Comparison of ENCODE assay signal across 1 cellular context in the genomic region with DNA sequence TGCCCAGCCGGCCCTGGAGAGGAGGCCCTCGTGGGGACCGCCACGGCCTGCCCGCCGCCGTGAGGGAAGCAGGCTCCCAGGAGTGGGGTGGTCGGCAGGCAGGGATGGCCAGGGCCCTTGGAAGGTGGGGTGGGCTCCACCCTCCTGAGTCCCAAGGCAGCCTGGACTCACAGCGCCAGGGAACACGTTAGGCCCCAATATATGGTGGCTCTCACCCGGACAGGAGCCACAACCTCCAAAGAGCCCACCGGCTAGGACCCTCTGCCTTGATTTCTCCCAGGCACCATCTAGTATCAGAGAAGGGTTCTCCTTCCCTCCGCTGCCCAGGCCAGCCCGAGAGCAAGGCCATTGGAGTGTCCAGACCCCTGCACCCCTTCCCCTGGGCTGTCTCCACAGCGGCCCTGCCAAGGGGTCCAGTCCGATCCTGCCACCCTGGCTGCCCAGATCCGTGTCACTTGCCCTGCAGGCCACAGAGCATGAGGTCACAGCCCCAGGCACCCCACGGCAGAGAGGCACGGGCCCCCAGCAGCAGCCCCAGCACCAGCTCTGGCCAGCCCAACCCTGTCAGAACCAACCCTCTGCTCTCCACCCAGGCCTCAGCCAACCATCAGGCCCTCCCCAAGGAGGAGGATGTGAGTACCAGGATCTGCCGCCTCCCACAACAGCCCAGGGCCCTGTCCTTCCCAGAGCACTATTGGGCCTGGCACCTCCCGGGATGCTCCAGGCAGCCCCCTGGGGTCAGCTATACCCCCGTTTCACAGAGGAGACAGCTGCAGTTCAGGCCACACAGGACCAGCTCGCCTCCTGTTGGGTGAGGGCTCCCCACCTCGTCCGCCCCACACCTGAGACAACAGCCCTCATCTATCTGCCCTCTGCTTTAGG.
A peak's percentile ranks its signal among the peaks of the same experiment; 100 is the strongest.
TF ChIP-seq lines count a peak whose summit lies in the region.

No MANE protein-coding gene starts in this region.

TF ChIP-seq in HepG2, 621 proteins besides CTCF, POLR2A, EP300 and RAD21 (continued from another document and continues in another):
- TF ChIP-seq GABPA (IDR thresholded peaks at IDR 0.05; ENCODE audit: low read depth, low read length) (no peak), GABPA (CRISPR knock-in tag; IDR thresholded peaks at IDR 0.05; ENCODE audit: low read depth) (no peak), HNRNPUL1 (IDR thresholded peaks at IDR 0.05; ENCODE audit: low read depth, low read length) (no peak), TCF12 (IDR thresholded peaks at IDR 0.05) (no peak), TCF12 (CRISPR knock-in tag; IDR thresholded peaks at IDR 0.05) (no peak), ZNF253 (CRISPR knock-in tag; IDR thresholded peaks at IDR 0.05; ENCODE audit: borderline replicate concordance) (no peak), U2AF1 (optimal IDR thresholded peaks at IDR 0.05; ENCODE audit: low read depth, low read length) (no peak), YEATS4 (CRISPR knock-in tag; IDR thresholded peaks at IDR 0.05; ENCODE audit: borderline replicate concordance) (peak; percentile 7; the same call in 1 of the 2 replicates), ZMYM2 (CRISPR knock-in tag; IDR thresholded peaks at IDR 0.05) (no peak), ZNF883 (CRISPR knock-in tag; IDR thresholded peaks at IDR 0.05; ENCODE audit: not compliant biosample characterization) (no peak), ZFX (CRISPR knock-in tag; IDR thresholded peaks at IDR 0.05; ENCODE audit: low read depth) (peak; percentile 68), HOXA9 (CRISPR knock-in tag; IDR thresholded peaks at IDR 0.05; ENCODE audit: borderline replicate concordance) (no peak), ZNF816 (CRISPR knock-in tag; IDR thresholded peaks at IDR 0.05; ENCODE audit: borderline replicate concordance) (0 out of 2 replicates have a peak, but pooled peaks have one; percentile 6), ZNF530 (CRISPR knock-in tag; IDR thresholded peaks at IDR 0.05; ENCODE audit: low read depth) (no peak), SRSF1 (optimal IDR thresholded peaks at IDR 0.05; ENCODE audit: low read depth, low read length) (no peak), CAMTA2 (CRISPR knock-in tag; IDR thresholded peaks at IDR 0.05; ENCODE audit: borderline replicate concordance) (peak; percentile 17; the same call in 1 of the 2 replicates), ZBTB38 (CRISPR knock-in tag; IDR thresholded peaks at IDR 0.05) (peak; percentile 61; the same call in 1 of the 2 replicates)
- TF ChIP-seq, protein P1, sequence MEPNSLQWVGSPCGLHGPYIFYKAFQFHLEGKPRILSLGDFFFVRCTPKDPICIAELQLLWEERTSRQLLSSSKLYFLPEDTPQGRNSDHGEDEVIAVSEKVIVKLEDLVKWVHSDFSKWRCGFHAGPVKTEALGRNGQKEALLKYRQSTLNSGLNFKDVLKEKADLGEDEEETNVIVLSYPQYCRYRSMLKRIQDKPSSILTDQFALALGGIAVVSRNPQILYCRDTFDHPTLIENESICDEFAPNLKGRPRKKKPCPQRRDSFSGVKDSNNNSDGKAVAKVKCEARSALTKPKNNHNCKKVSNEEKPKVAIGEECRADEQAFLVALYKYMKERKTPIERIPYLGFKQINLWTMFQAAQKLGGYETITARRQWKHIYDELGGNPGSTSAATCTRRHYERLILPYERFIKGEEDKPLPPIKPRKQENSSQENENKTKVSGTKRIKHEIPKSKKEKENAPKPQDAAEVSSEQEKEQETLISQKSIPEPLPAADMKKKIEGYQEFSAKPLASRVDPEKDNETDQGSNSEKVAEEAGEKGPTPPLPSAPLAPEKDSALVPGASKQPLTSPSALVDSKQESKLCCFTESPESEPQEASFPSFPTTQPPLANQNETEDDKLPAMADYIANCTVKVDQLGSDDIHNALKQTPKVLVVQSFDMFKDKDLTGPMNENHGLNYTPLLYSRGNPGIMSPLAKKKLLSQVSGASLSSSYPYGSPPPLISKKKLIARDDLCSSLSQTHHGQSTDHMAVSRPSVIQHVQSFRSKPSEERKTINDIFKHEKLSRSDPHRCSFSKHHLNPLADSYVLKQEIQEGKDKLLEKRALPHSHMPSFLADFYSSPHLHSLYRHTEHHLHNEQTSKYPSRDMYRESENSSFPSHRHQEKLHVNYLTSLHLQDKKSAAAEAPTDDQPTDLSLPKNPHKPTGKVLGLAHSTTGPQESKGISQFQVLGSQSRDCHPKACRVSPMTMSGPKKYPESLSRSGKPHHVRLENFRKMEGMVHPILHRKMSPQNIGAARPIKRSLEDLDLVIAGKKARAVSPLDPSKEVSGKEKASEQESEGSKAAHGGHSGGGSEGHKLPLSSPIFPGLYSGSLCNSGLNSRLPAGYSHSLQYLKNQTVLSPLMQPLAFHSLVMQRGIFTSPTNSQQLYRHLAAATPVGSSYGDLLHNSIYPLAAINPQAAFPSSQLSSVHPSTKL (CRISPR knock-in tag; IDR thresholded peaks at IDR 0.05), result no peak
- TF ChIP-seq, protein P2, sequence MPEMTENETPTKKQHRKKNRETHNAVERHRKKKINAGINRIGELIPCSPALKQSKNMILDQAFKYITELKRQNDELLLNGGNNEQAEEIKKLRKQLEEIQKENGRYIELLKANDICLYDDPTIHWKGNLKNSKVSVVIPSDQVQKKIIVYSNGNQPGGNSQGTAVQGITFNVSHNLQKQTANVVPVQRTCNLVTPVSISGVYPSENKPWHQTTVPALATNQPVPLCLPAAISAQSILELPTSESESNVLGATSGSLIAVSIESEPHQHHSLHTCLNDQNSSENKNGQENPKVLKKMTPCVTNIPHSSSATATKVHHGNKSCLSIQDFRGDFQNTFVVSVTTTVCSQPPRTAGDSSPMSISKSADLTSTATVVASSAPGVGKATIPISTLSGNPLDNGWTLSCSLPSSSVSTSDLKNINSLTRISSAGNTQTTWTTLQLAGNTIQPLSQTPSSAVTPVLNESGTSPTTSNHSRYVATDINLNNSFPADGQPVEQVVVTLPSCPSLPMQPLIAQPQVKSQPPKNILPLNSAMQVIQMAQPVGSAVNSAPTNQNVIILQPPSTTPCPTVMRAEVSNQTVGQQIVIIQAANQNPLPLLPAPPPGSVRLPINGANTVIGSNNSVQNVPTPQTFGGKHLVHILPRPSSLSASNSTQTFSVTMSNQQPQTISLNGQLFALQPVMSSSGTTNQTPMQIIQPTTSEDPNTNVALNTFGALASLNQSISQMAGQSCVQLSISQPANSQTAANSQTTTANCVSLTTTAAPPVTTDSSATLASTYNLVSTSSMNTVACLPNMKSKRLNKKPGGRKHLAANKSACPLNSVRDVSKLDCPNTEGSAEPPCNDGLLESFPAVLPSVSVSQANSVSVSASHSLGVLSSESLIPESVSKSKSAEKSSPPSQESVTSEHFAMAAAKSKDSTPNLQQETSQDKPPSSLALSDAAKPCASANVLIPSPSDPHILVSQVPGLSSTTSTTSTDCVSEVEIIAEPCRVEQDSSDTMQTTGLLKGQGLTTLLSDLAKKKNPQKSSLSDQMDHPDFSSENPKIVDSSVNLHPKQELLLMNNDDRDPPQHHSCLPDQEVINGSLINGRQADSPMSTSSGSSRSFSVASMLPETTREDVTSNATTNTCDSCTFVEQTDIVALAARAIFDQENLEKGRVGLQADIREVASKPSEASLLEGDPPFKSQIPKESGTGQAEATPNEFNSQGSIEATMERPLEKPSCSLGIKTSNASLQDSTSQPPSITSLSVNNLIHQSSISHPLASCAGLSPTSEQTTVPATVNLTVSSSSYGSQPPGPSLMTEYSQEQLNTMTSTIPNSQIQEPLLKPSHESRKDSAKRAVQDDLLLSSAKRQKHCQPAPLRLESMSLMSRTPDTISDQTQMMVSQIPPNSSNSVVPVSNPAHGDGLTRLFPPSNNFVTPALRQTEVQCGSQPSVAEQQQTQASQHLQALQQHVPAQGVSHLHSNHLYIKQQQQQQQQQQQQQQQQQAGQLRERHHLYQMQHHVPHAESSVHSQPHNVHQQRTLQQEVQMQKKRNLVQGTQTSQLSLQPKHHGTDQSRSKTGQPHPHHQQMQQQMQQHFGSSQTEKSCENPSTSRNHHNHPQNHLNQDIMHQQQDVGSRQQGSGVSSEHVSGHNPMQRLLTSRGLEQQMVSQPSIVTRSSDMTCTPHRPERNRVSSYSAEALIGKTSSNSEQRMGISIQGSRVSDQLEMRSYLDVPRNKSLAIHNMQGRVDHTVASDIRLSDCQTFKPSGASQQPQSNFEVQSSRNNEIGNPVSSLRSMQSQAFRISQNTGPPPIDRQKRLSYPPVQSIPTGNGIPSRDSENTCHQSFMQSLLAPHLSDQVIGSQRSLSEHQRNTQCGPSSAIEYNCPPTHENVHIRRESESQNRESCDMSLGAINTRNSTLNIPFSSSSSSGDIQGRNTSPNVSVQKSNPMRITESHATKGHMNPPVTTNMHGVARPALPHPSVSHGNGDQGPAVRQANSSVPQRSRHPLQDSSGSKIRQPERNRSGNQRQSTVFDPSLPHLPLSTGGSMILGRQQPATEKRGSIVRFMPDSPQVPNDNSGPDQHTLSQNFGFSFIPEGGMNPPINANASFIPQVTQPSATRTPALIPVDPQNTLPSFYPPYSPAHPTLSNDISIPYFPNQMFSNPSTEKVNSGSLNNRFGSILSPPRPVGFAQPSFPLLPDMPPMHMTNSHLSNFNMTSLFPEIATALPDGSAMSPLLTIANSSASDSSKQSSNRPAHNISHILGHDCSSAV (CRISPR knock-in tag; IDR thresholded peaks at IDR 0.05; ENCODE audit: borderline replicate concordance), result no peak
- TF ChIP-seq, protein P3, sequence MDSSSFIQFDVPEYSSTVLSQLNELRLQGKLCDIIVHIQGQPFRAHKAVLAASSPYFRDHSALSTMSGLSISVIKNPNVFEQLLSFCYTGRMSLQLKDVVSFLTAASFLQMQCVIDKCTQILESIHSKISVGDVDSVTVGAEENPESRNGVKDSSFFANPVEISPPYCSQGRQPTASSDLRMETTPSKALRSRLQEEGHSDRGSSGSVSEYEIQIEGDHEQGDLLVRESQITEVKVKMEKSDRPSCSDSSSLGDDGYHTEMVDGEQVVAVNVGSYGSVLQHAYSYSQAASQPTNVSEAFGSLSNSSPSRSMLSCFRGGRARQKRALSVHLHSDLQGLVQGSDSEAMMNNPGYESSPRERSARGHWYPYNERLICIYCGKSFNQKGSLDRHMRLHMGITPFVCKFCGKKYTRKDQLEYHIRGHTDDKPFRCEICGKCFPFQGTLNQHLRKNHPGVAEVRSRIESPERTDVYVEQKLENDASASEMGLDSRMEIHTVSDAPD (CRISPR knock-in tag; IDR thresholded peaks at IDR 0.05), result no peak
- TF ChIP-seq, protein P4, sequence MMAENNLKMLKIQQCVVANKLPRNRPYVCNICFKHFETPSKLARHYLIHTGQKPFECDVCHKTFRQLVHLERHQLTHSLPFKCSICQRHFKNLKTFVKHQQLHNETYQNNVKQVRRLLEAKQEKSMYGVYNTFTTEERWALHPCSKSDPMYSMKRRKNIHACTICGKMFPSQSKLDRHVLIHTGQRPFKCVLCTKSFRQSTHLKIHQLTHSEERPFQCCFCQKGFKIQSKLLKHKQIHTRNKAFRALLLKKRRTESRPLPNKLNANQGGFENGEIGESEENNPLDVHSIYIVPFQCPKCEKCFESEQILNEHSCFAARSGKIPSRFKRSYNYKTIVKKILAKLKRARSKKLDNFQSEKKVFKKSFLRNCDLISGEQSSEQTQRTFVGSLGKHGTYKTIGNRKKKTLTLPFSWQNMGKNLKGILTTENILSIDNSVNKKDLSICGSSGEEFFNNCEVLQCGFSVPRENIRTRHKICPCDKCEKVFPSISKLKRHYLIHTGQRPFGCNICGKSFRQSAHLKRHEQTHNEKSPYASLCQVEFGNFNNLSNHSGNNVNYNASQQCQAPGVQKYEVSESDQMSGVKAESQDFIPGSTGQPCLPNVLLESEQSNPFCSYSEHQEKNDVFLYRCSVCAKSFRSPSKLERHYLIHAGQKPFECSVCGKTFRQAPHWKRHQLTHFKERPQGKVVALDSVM (CRISPR knock-in tag; IDR thresholded peaks at IDR 0.05), result no peak
- TF ChIP-seq, protein P5, sequence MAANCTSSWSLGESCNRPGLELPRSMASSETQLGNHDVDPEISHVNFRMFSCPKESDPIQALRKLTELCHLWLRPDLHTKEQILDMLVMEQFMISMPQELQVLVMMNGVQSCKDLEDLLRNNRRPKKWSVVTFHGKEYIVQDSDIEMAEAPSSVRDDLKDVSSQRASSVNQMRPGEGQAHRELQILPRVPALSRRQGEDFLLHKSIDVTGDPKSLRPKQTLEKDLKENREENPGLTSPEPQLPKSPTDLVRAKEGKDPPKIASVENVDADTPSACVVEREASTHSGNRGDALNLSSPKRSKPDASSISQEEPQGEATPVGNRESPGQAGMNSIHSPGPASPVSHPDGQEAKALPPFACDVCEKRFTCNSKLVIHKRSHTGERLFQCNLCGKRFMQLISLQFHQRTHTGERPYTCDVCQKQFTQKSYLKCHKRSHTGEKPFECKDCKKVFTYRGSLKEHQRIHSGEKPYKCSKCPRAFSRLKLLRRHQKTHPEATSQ (CRISPR knock-in tag; IDR thresholded peaks at IDR 0.05; ENCODE audit: borderline replicate concordance), result no peak
- TF ChIP-seq, protein P6, sequence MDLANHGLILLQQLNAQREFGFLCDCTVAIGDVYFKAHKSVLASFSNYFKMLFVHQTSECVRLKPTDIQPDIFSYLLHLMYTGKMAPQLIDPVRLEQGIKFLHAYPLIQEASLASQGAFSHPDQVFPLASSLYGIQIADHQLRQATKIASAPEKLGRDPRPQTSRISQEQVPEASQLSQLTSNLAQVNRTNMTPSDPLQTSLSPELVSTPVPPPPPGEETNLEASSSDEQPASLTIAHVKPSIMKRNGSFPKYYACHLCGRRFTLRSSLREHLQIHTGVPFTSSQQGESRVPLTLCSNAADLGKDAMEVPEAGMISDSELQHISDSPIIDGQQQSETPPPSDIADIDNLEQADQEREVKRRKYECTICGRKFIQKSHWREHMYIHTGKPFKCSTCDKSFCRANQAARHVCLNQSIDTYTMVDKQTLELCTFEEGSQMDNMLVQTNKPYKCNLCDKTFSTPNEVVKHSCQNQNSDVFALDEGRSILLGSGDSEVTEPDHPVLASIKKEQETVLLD (CRISPR knock-in tag; IDR thresholded peaks at IDR 0.05; ENCODE audit: low read depth), result no peak
- TF ChIP-seq, protein P7, sequence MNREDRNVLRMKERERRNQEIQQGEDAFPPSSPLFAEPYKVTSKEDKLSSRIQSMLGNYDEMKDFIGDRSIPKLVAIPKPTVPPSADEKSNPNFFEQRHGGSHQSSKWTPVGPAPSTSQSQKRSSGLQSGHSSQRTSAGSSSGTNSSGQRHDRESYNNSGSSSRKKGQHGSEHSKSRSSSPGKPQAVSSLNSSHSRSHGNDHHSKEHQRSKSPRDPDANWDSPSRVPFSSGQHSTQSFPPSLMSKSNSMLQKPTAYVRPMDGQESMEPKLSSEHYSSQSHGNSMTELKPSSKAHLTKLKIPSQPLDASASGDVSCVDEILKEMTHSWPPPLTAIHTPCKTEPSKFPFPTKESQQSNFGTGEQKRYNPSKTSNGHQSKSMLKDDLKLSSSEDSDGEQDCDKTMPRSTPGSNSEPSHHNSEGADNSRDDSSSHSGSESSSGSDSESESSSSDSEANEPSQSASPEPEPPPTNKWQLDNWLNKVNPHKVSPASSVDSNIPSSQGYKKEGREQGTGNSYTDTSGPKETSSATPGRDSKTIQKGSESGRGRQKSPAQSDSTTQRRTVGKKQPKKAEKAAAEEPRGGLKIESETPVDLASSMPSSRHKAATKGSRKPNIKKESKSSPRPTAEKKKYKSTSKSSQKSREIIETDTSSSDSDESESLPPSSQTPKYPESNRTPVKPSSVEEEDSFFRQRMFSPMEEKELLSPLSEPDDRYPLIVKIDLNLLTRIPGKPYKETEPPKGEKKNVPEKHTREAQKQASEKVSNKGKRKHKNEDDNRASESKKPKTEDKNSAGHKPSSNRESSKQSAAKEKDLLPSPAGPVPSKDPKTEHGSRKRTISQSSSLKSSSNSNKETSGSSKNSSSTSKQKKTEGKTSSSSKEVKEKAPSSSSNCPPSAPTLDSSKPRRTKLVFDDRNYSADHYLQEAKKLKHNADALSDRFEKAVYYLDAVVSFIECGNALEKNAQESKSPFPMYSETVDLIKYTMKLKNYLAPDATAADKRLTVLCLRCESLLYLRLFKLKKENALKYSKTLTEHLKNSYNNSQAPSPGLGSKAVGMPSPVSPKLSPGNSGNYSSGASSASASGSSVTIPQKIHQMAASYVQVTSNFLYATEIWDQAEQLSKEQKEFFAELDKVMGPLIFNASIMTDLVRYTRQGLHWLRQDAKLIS (CRISPR knock-in tag; IDR thresholded peaks at IDR 0.05), result no peak
